ENCODE assay signal across 20 cellular contexts in the genomic region with DNA sequence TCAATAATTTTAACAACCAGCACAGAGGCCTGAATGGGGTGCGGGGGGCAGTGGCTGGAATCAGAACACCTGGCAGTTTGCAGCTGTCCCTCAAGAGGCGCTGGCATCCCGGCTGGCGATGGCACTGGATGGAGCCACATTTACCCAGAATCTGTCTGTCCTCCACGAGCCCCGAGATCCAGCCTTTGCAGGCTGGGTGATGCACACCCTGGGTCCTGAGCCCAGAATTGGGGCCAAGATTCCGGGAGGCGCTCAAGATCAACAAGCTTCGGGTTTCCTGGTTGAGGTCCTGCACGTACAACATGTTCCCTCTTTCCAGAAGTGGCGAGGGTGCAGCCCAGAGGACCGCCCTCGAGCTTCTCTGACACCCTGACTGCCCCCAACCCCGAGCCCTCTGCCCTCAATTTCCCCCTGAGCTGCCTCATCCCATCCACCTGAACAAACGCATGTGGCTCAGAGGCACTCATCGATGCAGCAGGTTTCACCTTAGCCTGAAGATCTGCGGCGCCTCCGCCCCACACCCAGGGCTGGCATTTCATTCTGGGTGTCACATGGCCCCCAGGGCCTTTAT.
A peak's percentile ranks its signal among the peaks of the same experiment; 100 is the strongest.
DNase-seq lines count a peak whose midpoint lies in the region; ATAC-seq and TF ChIP-seq lines count a peak whose summit lies in the region.
"Had no signal": no experiment of that assay in that cellular context is flagged by ENCODE, and none has a peak within 500 bp of the region (broad histone marks: within the 10 kb centered on the region; RNA-seq: fewer than 3 reads in every experiment).

No MANE protein-coding gene starts in this region.

- H3K4me3 Mint-ChIP-seq in natural killer cell treated with Interleukin-12 subunit alpha and Interleukin-12 subunit beta and Interleukin-15 and Interleukin-18, amount 100 ng/mL, for 72 hours, result no peak overlapping the region
- H3K4me3 Mint-ChIP-seq in natural killer cell (no peak overlapping the region), MCF 10A (ENCODE audit: unreplicated experiment) (no peak overlapping the region)
- H3K4me3 Mint-ChIP-seq: CD4-positive, alpha-beta T cell had no signal

- no TSS peak for BruUV-seq in MCF 10A (replicated peaks; lab: Mats Ljungman, UMichigan)

- no peak for ATAC-seq in natural killer cell treated with Interleukin-12 subunit alpha and Interleukin-12 subunit beta and Interleukin-15 and Interleukin-18, amount 100 ng/mL, for 72 hours
- no peak for ATAC-seq in natural killer cell
- ATAC-seq in HG03457 (IDR thresholded peaks at IDR 0.05; ENCODE audit: unreplicated experiment), result no peak
- ATAC-seq in left ventricle myocardium superior, result no peak
- ATAC-seq: GM12878, K562 had no signal

- TF ChIP-seq EP300 in sigmoid colon (IDR thresholded peaks at IDR 0.05), result no peak

- TF ChIP-seq CTCF in natural killer cell (IDR thresholded peaks at IDR 0.05) (no peak), coronary artery (IDR thresholded peaks at IDR 0.05) (no peak), sigmoid colon (IDR thresholded peaks at IDR 0.05) (no peak), MCF 10A (IDR thresholded peaks at IDR 0.05; ENCODE audit: unreplicated experiment) (no peak), WERI-Rb-1 (IDR thresholded peaks at IDR 0.05; ENCODE audit: low read depth, low read length) (no peak)

- peaks cover 0 to 4% of the 10 kb centered on the region in 2 donors for H3K27me3 Mint-ChIP-seq in natural killer cell treated with Interleukin-12 subunit alpha and Interleukin-12 subunit beta and Interleukin-15 and Interleukin-18, amount 100 ng/mL, for 72 hours
- H3K27me3 Mint-ChIP-seq in natural killer cell (ENCODE audit: low read depth in 2 of 2) (no peaks in the 10 kb centered on the region), MCF 10A (ENCODE audit: insufficient read depth, unreplicated experiment) (no peaks in the 10 kb centered on the region)

- peak; percentile 42 for DNase-seq in natural killer cell treated with Interleukin-12 subunit alpha and Interleukin-12 subunit beta and Interleukin-15 and Interleukin-18, amount 100 ng/mL, for 72 hours (ENCODE audit: low spot score)
- DNase-seq in natural killer cell, result no peak
- peak; percentile 62 for DNase-seq in coronary artery (ENCODE audit: low spot score)
- DNase-seq in sigmoid colon, result peak; percentile 47
- no peak for DNase-seq in MCF 10A (ENCODE audit: unreplicated experiment)
- DNase-seq in WERI-Rb-1, result no peak
- DNase-seq in left ventricle myocardium superior, result no peak
- DNase-seq: 8988T; C1 segment of cervical spinal cord; CD4-positive, alpha-beta T cell; DMS 273 treated with DMSO at 0.1 percent for 48 hours; DMS53; DND-41; EL; GOT3; H7; IMR-90 had no signal

- CTCF ChIA-PET in MCF 10A (lab: Yijun Ruan, JAX), result interaction anchor here (0.6 to 3.5 kb wide), 4 partner anchors 9 to 492 kb away, joined by 3 to 19 read pairs (median 4); no protein-coding TSS in a partner anchor

- no peak for TF ChIP-seq POLR2A in sigmoid colon (IDR thresholded peaks at IDR 0.05)

- no peaks in the 10 kb centered on the region for H3K27me3 ChIP-seq in sigmoid colon
- no peaks in the 10 kb centered on the region for H3K27me3 ChIP-seq in WERI-Rb-1 (ENCODE audit: insufficient read depth, low read depth, severe bottlenecking)

- H3K36me3 Mint-ChIP-seq in natural killer cell treated with Interleukin-12 subunit alpha and Interleukin-12 subunit beta and Interleukin-15 and Interleukin-18, amount 100 ng/mL, for 72 hours, result no peaks in the 10 kb centered on the region
- H3K36me3 Mint-ChIP-seq in natural killer cell, result no peaks in the 10 kb centered on the region
- H3K36me3 Mint-ChIP-seq in MCF 10A (ENCODE audit: insufficient read depth, unreplicated experiment), result no peaks in the 10 kb centered on the region

- H3K9me3 ChIP-seq in sigmoid colon (no peaks in the 10 kb centered on the region), WERI-Rb-1 (ENCODE audit: severe bottlenecking) (no peaks in the 10 kb centered on the region)

- intact Hi-C loops in natural killer cell (cut with micrococcal nuclease) (no loop called here), sigmoid colon (cut with DNase I) (no loop called here), MCF 10A (cut with micrococcal nuclease) (no loop called here), left ventricle myocardium superior (cut with micrococcal nuclease) (no loop called here)

- H3K27ac ChIP-seq in coronary artery, result no peak overlapping the region
- H3K27ac ChIP-seq in sigmoid colon, result no peak overlapping the region
- no peak overlapping the region for H3K27ac ChIP-seq in WERI-Rb-1

- no peaks in the 10 kb centered on the region for H3K4me1 ChIP-seq in sigmoid colon

- POLR2A ChIA-PET in MCF 10A (lab: Yijun Ruan, JAX), result interaction anchor here (0.9 to 4.7 kb wide), 4 partner anchors 9 to 35 kb away, joined by 3 to 54 read pairs (median 4); no protein-coding TSS in a partner anchor

- no peak overlapping the region for H3K4me3 ChIP-seq in coronary artery
- no peak overlapping the region for H3K4me3 ChIP-seq in sigmoid colon
- H3K4me3 ChIP-seq in WERI-Rb-1 (ENCODE audit: low read depth, low read length), result no peak overlapping the region
- H3K4me3 ChIP-seq: GM12878, K562 had no signal

- no peak overlapping the region for H3K27ac Mint-ChIP-seq in natural killer cell treated with Interleukin-12 subunit alpha and Interleukin-12 subunit beta and Interleukin-15 and Interleukin-18, amount 100 ng/mL, for 72 hours
- H3K27ac Mint-ChIP-seq in natural killer cell (no peak overlapping the region), MCF 10A (ENCODE audit: low read depth, unreplicated experiment) (no peak overlapping the region)
- H3K27ac Mint-ChIP-seq: CD4-positive, alpha-beta T cell had no signal

- 88 to 92% methylated on average over 19 of the region's 19 CpGs for WGBS in sigmoid colon, 2 donors

- H3K36me3 ChIP-seq in sigmoid colon, result no peaks in the 10 kb centered on the region
- no peaks in the 10 kb centered on the region for H3K36me3 ChIP-seq in WERI-Rb-1

- H3K9me3 Mint-ChIP-seq in natural killer cell treated with Interleukin-12 subunit alpha and Interleukin-12 subunit beta and Interleukin-15 and Interleukin-18, amount 100 ng/mL, for 72 hours, result no peaks in the 10 kb centered on the region
- H3K9me3 Mint-ChIP-seq in natural killer cell (no peaks in the 10 kb centered on the region), MCF 10A (ENCODE audit: unreplicated experiment) (no peaks in the 10 kb centered on the region)
- H3K9me3 Mint-ChIP-seq: CD4-positive, alpha-beta T cell had no signal

- H3K4me1 Mint-ChIP-seq in natural killer cell treated with Interleukin-12 subunit alpha and Interleukin-12 subunit beta and Interleukin-15 and Interleukin-18, amount 100 ng/mL, for 72 hours (ENCODE audit: low read depth in 2 of 2), result peaks cover 3 to 6% of the 10 kb centered on the region in 2 donors
- H3K4me1 Mint-ChIP-seq in natural killer cell (no peaks in the 10 kb centered on the region), MCF 10A (ENCODE audit: insufficient read depth, unreplicated experiment) (peaks cover 40% of the 10 kb centered on the region)

Comparison
In these comparisons a context has a peak if more than half of its experiments do, and no peak if none do; other contexts are left out.
1. DNase-seq: peak in natural killer cell treated with Interleukin-12 subunit alpha and Interleukin-12 subunit beta and Interleukin-15 and Interleukin-18, amount 100 ng/mL, for 72 hours (single experiment), coronary artery (single experiment) and sigmoid colon (single experiment); none in natural killer cell (single experiment), MCF 10A (single experiment), WERI-Rb-1 (single experiment) and left ventricle myocardium superior (single experiment).